8 cellular contexts compared by ENCODE assay signal in genomic region chr6:45377041-45377554, GRCh38. TPM values are rescaled to one million over a fixed set of nuclear protein-coding genes. Genes with fewer than 3 reads are reported as not detected.
A peak's percentile ranks its signal among the peaks of the same experiment; 100 is the strongest.
DNase-seq lines count a peak whose midpoint lies in the region; ATAC-seq and TF ChIP-seq lines count a peak whose summit lies in the region.

No MANE protein-coding gene starts in this region.

- H3K27ac ChIP-seq in GM23338 (ENCODE audit: low read depth) (peak overlapping the region; percentile 95), PC-3 (ENCODE audit: low read length) (peak overlapping the region; percentile 90), lower lobe of right lung (peak overlapping the region; percentile 97), thymus (ENCODE audit: low read depth) (peak overlapping the region; percentile 96)

- peaks cover 16% of the 10 kb centered on the region for H3K4me1 Mint-ChIP-seq in GM23338

- peak overlapping the region; percentile 87 for H3K9ac ChIP-seq in PC-3 (ENCODE audit: low read length)

- H3K27me3 ChIP-seq in GM06990 (replicated peaks; ENCODE audit: control insufficient read depth, insufficient read depth, low read length), result no peaks in the 10 kb centered on the region
- no peaks in the 10 kb centered on the region for H3K27me3 ChIP-seq in GM23338 (ENCODE audit: insufficient read depth)
- H3K27me3 ChIP-seq in PC-3 (ENCODE audit: low read length), result no peaks in the 10 kb centered on the region
- H3K27me3 ChIP-seq in lower lobe of right lung (ENCODE audit: low read depth), result no peaks in the 10 kb centered on the region
- H3K27me3 ChIP-seq in thymus (ENCODE audit: control insufficient read depth, insufficient read depth), result no peaks in the 10 kb centered on the region

- ATAC-seq in GM23338 (no peak), PC-3 (peak; percentile 2), lower lobe of right lung (peak in 1 of 2 donors; percentile 1)

- H3K4me3 ChIP-seq in GM06990 (replicated peaks; ENCODE audit: low read depth, low read length) (peak overlapping the region; percentile 87), GM23338 (peak overlapping the region; percentile 78), PC-3 (ENCODE audit: low read length) (peak overlapping the region; percentile 92), lower lobe of right lung (peak overlapping the region; percentile 77), thymus (ENCODE audit: low read length) (peak overlapping the region; percentile 78)

- H3F3A ChIP-seq in GM23338 (replicated peaks; ENCODE audit: low read depth) (no peaks in the 10 kb centered on the region), PC-3 (ENCODE audit: low read length, unreplicated experiment) (no peaks in the 10 kb centered on the region)

- H3K9me2 ChIP-seq in GM23338 (ENCODE audit: insufficient read depth), result no peaks in the 10 kb centered on the region
- H3K9me2 ChIP-seq in PC-3 (replicated peaks; ENCODE audit: low read length), result no peaks in the 10 kb centered on the region

- BruUV-seq in PC-3 (replicated peaks; lab: Mats Ljungman, UMichigan), result TSS peak; percentile 74

- TF ChIP-seq CTCF in GM06990 (IDR thresholded peaks at IDR 0.05; ENCODE audit: insufficient read depth, low read length, poor library complexity, severe bottlenecking) (no peak), GM23338 (conservative IDR thresholded peaks at IDR 0.05; ENCODE audit: low read depth in 2 of 2) (no peak), PC-3 (conservative IDR thresholded peaks at IDR 0.05; ENCODE audit: low read depth, low read length) (no peak), lower lobe of right lung (IDR thresholded peaks at IDR 0.05) (no peak)

- H3K79me2 ChIP-seq in GM23338 (replicated peaks; ENCODE audit: insufficient read depth) (peaks cover 46% of the 10 kb centered on the region), PC-3 (ENCODE audit: low read length) (peaks cover 46% of the 10 kb centered on the region)

- H3K4me1 ChIP-seq in GM23338 (ENCODE audit: insufficient read depth) (peaks cover 16% of the 10 kb centered on the region), PC-3 (ENCODE audit: insufficient read depth, low read length) (peaks cover 19% of the 10 kb centered on the region), lower lobe of right lung (peaks cover 20% of the 10 kb centered on the region), thymus (ENCODE audit: control insufficient read depth, insufficient read depth, low read length) (peaks cover 7% of the 10 kb centered on the region)

- H3K9me3 ChIP-seq in PC-3 (ENCODE audit: low read length) (no peaks in the 10 kb centered on the region), lower lobe of right lung (no peaks in the 10 kb centered on the region), thymus (ENCODE audit: control insufficient read depth) (peaks cover 1% of the 10 kb centered on the region)

- peak overlapping the region; percentile 90 for H3K4me3 Mint-ChIP-seq in GM23338

- CTCF ChIA-PET in PC-3 (lab: Charles Lee), result interaction anchor here (1.0 to 1.9 kb wide), 5 partner anchors 10 to 901 kb away, joined by 4 to 7 read pairs (median 5); no protein-coding TSS in a partner anchor

- H2AFZ ChIP-seq in GM23338 (peak overlapping the region; percentile 96), PC-3 (ENCODE audit: low read length) (peak overlapping the region; percentile 81)

- H3K27me3 Mint-ChIP-seq in GM23338 (ENCODE audit: insufficient read depth, low read depth, poor library complexity), result peaks cover 9% of the 10 kb centered on the region

- intact Hi-C loops in PC-3 (cut with micrococcal nuclease), result loop anchor here (5.0 kb wide), 1 partner anchor 290 kb away; no protein-coding TSS in a partner anchor
- intact Hi-C loops in lower lobe of right lung (cut with DNase I), result no loop called here

- peak overlapping the region; percentile 100 for H3K27ac Mint-ChIP-seq in GM23338

- 1% methylated on average over 21 of the region's 21 CpGs for WGBS in thymus

- H3K4me2 ChIP-seq in GM23338 (peak overlapping the region; percentile 87), PC-3 (ENCODE audit: low read length) (peak overlapping the region; percentile 96)

- no peaks in the 10 kb centered on the region for H3K36me3 ChIP-seq in GM06990 (ENCODE audit: control insufficient read depth, insufficient read depth, low read length)
- H3K36me3 ChIP-seq in GM23338 (ENCODE audit: insufficient read depth), result no peaks in the 10 kb centered on the region
- H3K36me3 ChIP-seq in PC-3 (ENCODE audit: low read depth, low read length), result no peaks in the 10 kb centered on the region
- H3K36me3 ChIP-seq in lower lobe of right lung, result no peaks in the 10 kb centered on the region
- H3K36me3 ChIP-seq in thymus (ENCODE audit: control insufficient read depth, insufficient read depth), result no peaks in the 10 kb centered on the region

- POLR2A ChIA-PET in PC-3 (lab: Charles Lee; ENCODE audit: unreplicated experiment), result interaction anchor here (0.6 kb wide), 1 partner anchor 9 kb away, joined by 3 read pairs; no protein-coding TSS in a partner anchor

- no peaks in the 10 kb centered on the region for H3K36me3 Mint-ChIP-seq in GM23338 (ENCODE audit: low read depth)

- H4K20me1 ChIP-seq in GM23338 (replicated peaks; ENCODE audit: insufficient read depth) (no peaks in the 10 kb centered on the region), PC-3 (ENCODE audit: low read length) (no peaks in the 10 kb centered on the region)

- DNase-seq in GM06990 (ENCODE audit: extremely low read depth, insufficient read length) (no peak), GM23338 (ENCODE audit: low spot score) (peak; percentile 3), PC-3 (peak; percentile 24), cerebellum (ENCODE audit: low spot score) (peak; percentile 10), lower lobe of right lung (no peak), iPS-NIHi11 (ENCODE audit: low spot score) (no peak), DMS114 treated with DMSO at 0.1 percent for 48 hours (lab: John Stamatoyannopoulos, UW; ENCODE audit: unreplicated experiment) (no peak)

- no peaks in the 10 kb centered on the region for H3K9me3 Mint-ChIP-seq in GM23338

TF ChIP-seq in GM23338, 12 proteins besides CTCF, POLR2A, EP300 and RAD21:
- TF ChIP-seq EZH2 (IDR thresholded peaks at IDR 0.05; ENCODE audit: low read depth, unreplicated experiment) (no peak), JUNB (IDR thresholded peaks at IDR 0.05; ENCODE audit: unreplicated experiment) (no peak), REST (IDR thresholded peaks at IDR 0.05; ENCODE audit: unreplicated experiment) (no peak)

RNA-seq across cellular contexts. Expression of gene SUPT3H, which starts 0.6 kb away (rescaled TPM):
- total RNA-seq in GM23338 (2014; rRNA removed; shearing (Covaris generic)), result 11.4 and 19.0 TPM in 2 replicates
- 23.2 and 30.1 TPM in 2 replicates for polyA plus RNA-seq in GM23338 (2016; fragmentation: Nextera tagmentation; extraction: Ambion mirVana)
- 3.6 and 4.0 TPM in 2 replicates for total RNA-seq in PC-3 (2014; rRNA removed)
- 29.9 TPM for total RNA-seq in cerebellum
- total RNA-seq in lower lobe of right lung, result 6.7 TPM
- polyA plus RNA-seq in thymus, result 11.9 TPM

RNA-seq across cellular contexts. Expression of gene RUNX2, which starts 49.0 kb away (rescaled TPM):
- 0.70 and 1.7 TPM in 2 replicates for total RNA-seq in GM23338 (2014; rRNA removed; shearing (Covaris generic))
- 0.66 and 0.80 TPM in 2 replicates for polyA plus RNA-seq in GM23338 (2016; fragmentation: Nextera tagmentation; extraction: Ambion mirVana)
- total RNA-seq in PC-3 (2014; rRNA removed), result 3.8 and 7.3 TPM in 2 replicates
- total RNA-seq in cerebellum, result 0.54 TPM
- 3.7 TPM for total RNA-seq in lower lobe of right lung
- 7.1 TPM for polyA plus RNA-seq in thymus

Comparison
In these comparisons a context has a peak if more than half of its experiments do, and no peak if none do; other contexts are left out.
1. DNase-seq: peak in GM23338 (single experiment), PC-3 (single experiment) and cerebellum (single experiment); none in GM06990 (single experiment), lower lobe of right lung (single experiment), iPS-NIHi11 (single experiment) and DMS114 treated with DMSO at 0.1 percent for 48 hours (single experiment).
2. Peak in every context shown above with its lines, with median percentiles within 50 percentile points of each other: H3K4me3 ChIP-seq and H3K27ac ChIP-seq.